8 cellular contexts compared by ENCODE assay signal in the genomic region with DNA sequence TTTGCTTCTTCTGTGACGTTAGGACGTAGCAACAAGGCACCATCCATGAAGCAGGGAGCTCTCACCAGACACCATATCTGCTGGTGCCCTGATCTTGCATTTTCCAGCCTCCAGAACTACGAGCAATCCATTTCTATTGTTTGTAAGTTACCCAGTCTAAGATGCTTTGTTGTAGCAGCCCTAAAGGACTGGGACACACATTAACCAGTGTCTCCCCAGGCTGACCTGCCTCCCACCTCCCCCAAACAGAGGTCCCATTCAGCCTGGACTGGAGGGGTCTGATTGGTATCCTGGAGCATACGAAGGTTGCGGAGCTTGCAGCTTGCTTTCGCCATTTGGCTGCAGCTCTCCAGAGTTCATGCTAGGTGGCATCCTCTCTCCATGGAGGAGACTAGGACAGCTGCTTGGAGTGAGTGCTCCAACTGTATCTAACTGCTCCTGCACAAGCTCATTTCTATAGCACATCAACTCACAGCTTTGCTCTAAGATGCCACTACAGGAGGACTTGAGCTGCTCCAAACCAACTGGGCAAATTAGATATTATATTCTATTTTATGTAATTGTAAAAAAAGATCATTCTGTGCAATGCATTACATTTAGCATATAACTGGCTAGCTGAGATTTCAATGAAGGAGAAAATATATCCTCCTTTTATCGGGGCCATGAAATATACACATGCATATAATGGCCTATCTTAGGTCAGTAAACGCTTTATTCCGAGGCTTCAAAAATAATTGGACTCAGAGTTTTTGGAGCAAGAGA. TPM values are rescaled to one million over a fixed set of nuclear protein-coding genes. Genes with fewer than 3 reads are reported as not detected.
A peak's percentile ranks its signal among the peaks of the same experiment; 100 is the strongest.
DNase-seq lines count a peak whose midpoint lies in the region; ATAC-seq, FAIRE-seq and TF ChIP-seq lines count a peak whose summit lies in the region.

No MANE protein-coding gene starts in this region.

- H3K4me3 Mint-ChIP-seq in Calu3 (ENCODE audit: low read depth, unreplicated experiment), result no peak overlapping the region

- H3K79me1 ChIP-seq in H1 (ENCODE audit: low read depth, low read length), result no peaks in the 10 kb centered on the region

- H3K36me3 ChIP-seq in H1 (ENCODE audit: control insufficient read depth in 2 of 4, insufficient read depth in 4 of 4, low read length in 3 of 4) (no peaks in the 10 kb centered on the region), thoracic aorta (no peaks in the 10 kb centered on the region)

- no peak overlapping the region for H3K14ac ChIP-seq in H1 (ENCODE audit: insufficient read length)

- H3K27me3 ChIP-seq in H1 (replicated peaks in 1 of 4; ENCODE audit: control insufficient read depth in 3 of 4, extremely low read depth in 1 of 4, insufficient read depth in 3 of 4, low read length in 3 of 4) (no peaks in the 10 kb centered on the region), thoracic aorta (replicated peaks; ENCODE audit: insufficient read depth) (no peaks in the 10 kb centered on the region)

- 66% methylated on average over 9 of the region's 9 CpGs; no CpG with 5 or more reads in 1 of the 2 experiments for WGBS in H1 (ENCODE audit: extremely low coverage in 1 of 2, insufficient coverage in 1 of 2, insufficient read length in 1 of 2, insufficient replicate concordance in 2 of 2, low coverage in 1 of 2, low lambda C conversion rate in 2 of 2, missing lambda C conversion rate in 1 of 2), 2 experiments

- no peak overlapping the region for H2BK12ac ChIP-seq in H1 (ENCODE audit: low read depth, low read length)

- H3K4me3 ChIP-seq in WI38 (ENCODE audit: low read depth, low read length), result no peak overlapping the region
- no peak overlapping the region for H3K4me3 ChIP-seq in H1 (ENCODE audit: extremely low read depth in 1 of 4, insufficient read depth in 2 of 4, low read depth in 3 of 4, low read length in 4 of 4)
- H3K4me3 ChIP-seq in thoracic aorta, result no peak overlapping the region

- no peak overlapping the region for H3K18ac ChIP-seq in H1 (ENCODE audit: extremely low read depth, low read length)

- H4K91ac ChIP-seq in H1 (replicated peaks; ENCODE audit: insufficient read length, low read length), result no peak overlapping the region

- H2AFZ ChIP-seq in H1 (ENCODE audit: low read length), result peak overlapping the region; percentile 3; the same call in 1 of the 2 replicates

- H4K8ac ChIP-seq in H1 (ENCODE audit: extremely low read depth, insufficient read depth, low read length), result no peak overlapping the region

- peak overlapping the region; percentile 31; the same call in 1 of the 2 replicates for H2BK15ac ChIP-seq in H1 (ENCODE audit: low read length)

- H3K36me3 Mint-ChIP-seq in Calu3 (ENCODE audit: insufficient read depth, unreplicated experiment), result no peaks in the 10 kb centered on the region

- H3K9me3 ChIP-seq in H1 (ENCODE audit: insufficient read depth in 2 of 2, low read depth in 1 of 2, low read length in 1 of 2), result no peaks in the 10 kb centered on the region
- H3K9me3 ChIP-seq in thoracic aorta, result no peaks in the 10 kb centered on the region

- no peaks in the 10 kb centered on the region for H3K4me1 Mint-ChIP-seq in Calu3 (ENCODE audit: low read depth, unreplicated experiment)

- TF ChIP-seq POLR2A in H1 (IDR thresholded peaks at IDR 0.05; ENCODE audit: control extremely low read depth in 1 of 2, low read depth in 2 of 2, low read length in 2 of 2), result no peak

- H3K27ac Mint-ChIP-seq in Calu3 (ENCODE audit: unreplicated experiment), result no peak overlapping the region

- ATAC-seq in GM21423 (IDR thresholded peaks at IDR 0.05; ENCODE audit: unreplicated experiment) (peak; percentile 71), thoracic aorta (ENCODE audit: insufficient number of reproducible peaks, low FRiP score, low read depth) (peak; percentile 67), GM19023 (IDR thresholded peaks at IDR 0.05; ENCODE audit: unreplicated experiment) (no peak)

- H4K5ac ChIP-seq in H1 (ENCODE audit: insufficient read length, low read depth, low read length), result no peak overlapping the region

- H3K56ac ChIP-seq in H1 (replicated peaks; ENCODE audit: insufficient read length, low read depth, low read length), result no peak overlapping the region

- CTCF ChIA-PET in Calu3 (lab: Charles Lee) (interaction anchor here (0.6 to 1.3 kb wide), 15 partner anchors 9 to 403 kb away, joined by 3 to 13 read pairs (median 3); partner anchors contain the start of gene RGS10), H1 (lab: Charles Lee; ENCODE audit: partially characterized antibody) (interaction anchor here (0.6 to 10.9 kb wide), 90 partner anchors 9 to 448 kb away, joined by 3 to 272 read pairs (median 4); partner anchors contain the start of gene GRK5)

- no peak overlapping the region for H2BK120ac ChIP-seq in H1 (replicated peaks; ENCODE audit: low read depth, low read length)

- no peak for FAIRE-seq in H1 (lab: Jason Lieb, UNC)

- DNase-seq in Calu3 (peak; percentile 44), NCI-H1694 (lab: John Stamatoyannopoulos, UW) (peak; percentile 42), H1 (ENCODE audit: low read depth in 1 of 2, low spot score in 2 of 2) (peak in 1 of 2 experiments; percentile 59), medulla oblongata (ENCODE audit: extremely low spot score) (peak; percentile 90), thoracic aorta (ENCODE audit: low spot score) (no peak)

- BruUV-seq in Calu3 (replicated peaks; lab: Mats Ljungman, UMichigan), result no TSS peak

- peak; percentile 94 to 95 for TF ChIP-seq RAD21 in H1 (IDR thresholded peaks at IDR 0.05 in 1 of 2, conservative IDR thresholded peaks at IDR 0.05 in 1 of 2; ENCODE audit: low read depth in 2 of 2, low read length in 2 of 2)

- H2BK5ac ChIP-seq in H1 (ENCODE audit: low read depth, low read length), result no peak overlapping the region

- H3K4me1 ChIP-seq in H1 (replicated peaks in 1 of 4; ENCODE audit: control insufficient read depth in 3 of 4, insufficient read depth in 4 of 4, low read length in 3 of 4) (peaks cover 0 to 3% (median 0%) of the 10 kb centered on the region in 4 experiments; a peak in 1 of 7 replicates), thoracic aorta (ENCODE audit: control insufficient read depth in 1 of 2, low read depth in 2 of 2) (no peaks in the 10 kb centered on the region)

- H3K27me3 Mint-ChIP-seq in Calu3 (ENCODE audit: unreplicated experiment), result no peaks in the 10 kb centered on the region

- H3K9ac ChIP-seq in H1 (replicated peaks in 1 of 4; ENCODE audit: extremely low read depth in 1 of 4, low read depth in 3 of 4, low read length in 3 of 4), result no peak overlapping the region

- POLR2A ChIA-PET in H1 (lab: Charles Lee; ENCODE audit: partially characterized antibody), result interaction anchor here (1.2 to 1.3 kb wide), 2 partner anchors 34 to 60 kb away, joined by 3 to 6 read pairs; no protein-coding TSS in a partner anchor

- no peaks in the 10 kb centered on the region for H4K20me1 ChIP-seq in H1 (replicated peaks in 1 of 2; ENCODE audit: control insufficient read depth in 1 of 2, insufficient read depth in 2 of 2, low read length in 2 of 2)

- H3K9me3 Mint-ChIP-seq in Calu3 (ENCODE audit: low read depth, unreplicated experiment), result no peaks in the 10 kb centered on the region

- TF ChIP-seq CTCF in Calu3 (IDR thresholded peaks at IDR 0.05; ENCODE audit: unreplicated experiment) (no peak), WI38 (IDR thresholded peaks at IDR 0.05; ENCODE audit: low read depth, low read length) (peak; percentile 80), H1 (IDR thresholded peaks at IDR 0.05; ENCODE audit: control extremely low read depth in 1 of 3, insufficient read depth in 1 of 3, low read depth in 1 of 3, low read length in 3 of 3) (peak; percentile 75 to 91 (median 87)), thoracic aorta (IDR thresholded peaks at IDR 0.05) (peak; percentile 76)

- no peak overlapping the region for H2AK5ac ChIP-seq in H1 (ENCODE audit: low read depth, low read length)

- TF ChIP-seq EP300 in H1 (IDR thresholded peaks at IDR 0.05; ENCODE audit: borderline replicate concordance in 1 of 2, low read depth in 2 of 2, low read length in 2 of 2), result no peak

- H3K27ac ChIP-seq in H1 (ENCODE audit: low read depth, low read length), result no peak overlapping the region
- no peak overlapping the region for H3K27ac ChIP-seq in thoracic aorta

- no peaks in the 10 kb centered on the region for H3K23me2 ChIP-seq in H1 (ENCODE audit: low read depth, low read length)

- intact Hi-C loops in Calu3 (cut with micrococcal nuclease; ENCODE audit: unreplicated experiment), result loop anchor here (1.0 to 5.0 kb wide), 4 partner anchors 218 to 395 kb away; no protein-coding TSS in a partner anchor

- H2BK20ac ChIP-seq in H1 (ENCODE audit: low read length), result no peak overlapping the region

- no peaks in the 10 kb centered on the region for H3K79me2 ChIP-seq in H1 (ENCODE audit: control insufficient read depth in 1 of 2, insufficient read depth in 2 of 2, low read length in 2 of 2)

- no peak overlapping the region for H3K4ac ChIP-seq in H1 (replicated peaks; ENCODE audit: insufficient read length, low read depth, low read length)

- no peak overlapping the region for H3K23ac ChIP-seq in H1 (ENCODE audit: insufficient read length)

- H3K4me2 ChIP-seq in H1 (ENCODE audit: insufficient read depth in 1 of 2, low read depth in 2 of 2, low read length in 2 of 2), result no peak overlapping the region

RNA-seq across cellular contexts. Expression of gene GRK5, which starts 8.0 kb away (rescaled TPM):
- total RNA-seq in Calu3 (2022), result 2.4 and 4.4 TPM in 2 replicates
- 2.4 and 2.5 TPM in 2 replicates for total RNA-seq in H1 (2021; fragmentation: NEBNext Ultra II Directional; extraction: Animal tissue kit (Norgen Biotek cat#: 25700))
- polyA plus RNA-seq in H1 (2011; rRNA removed), result 0.54 and 0.88 TPM in 2 replicates
- 1.2 TPM for polyA plus RNA-seq in H1 (2011; cell fraction: cytosol; rRNA removed)
- polyA plus RNA-seq in H1 (2011; cell fraction: nucleus; rRNA removed), result 1.1 TPM
- 1.2 to 1.5 TPM (median 1.3 TPM) in 4 replicates for polyA plus RNA-seq in H1 (2012, experiment 1 of 2)
- 0.56 TPM for polyA plus RNA-seq in H1 (2012, experiment 2 of 2)
- 0.83 TPM for polyA plus RNA-seq in H1 (2013, experiment 1 of 2)
- 0.88 TPM for polyA plus RNA-seq in H1 (2013, experiment 2 of 2)
- polyA minus RNA-seq in H1 (2011; rRNA and poly(A)+ RNA removed), result 0.85 and 1.1 TPM in 2 replicates
- polyA minus RNA-seq in H1 (2011; cell fraction: cytosol; rRNA and poly(A)+ RNA removed), result 0.66 TPM
- 0.70 TPM for polyA minus RNA-seq in H1 (2011; cell fraction: nucleus; rRNA and poly(A)+ RNA removed)
- 10 to 100 TPM; 85.3 to 90.2 TPM for total RNA-seq in thoracic aorta

RNA-seq across cellular contexts. Expression of gene PRDX3, which starts 20.8 kb away (rescaled TPM):
- 110 and 114 TPM in 2 replicates for total RNA-seq in Calu3 (2022)
- total RNA-seq in H1 (2021; fragmentation: NEBNext Ultra II Directional; extraction: Animal tissue kit (Norgen Biotek cat#: 25700)), result 194 and 208 TPM in 2 replicates
- 112 and 201 TPM in 2 replicates for polyA plus RNA-seq in H1 (2011; rRNA removed)
- 259 TPM for polyA plus RNA-seq in H1 (2011; cell fraction: cytosol; rRNA removed)
- polyA plus RNA-seq in H1 (2011; cell fraction: nucleus; rRNA removed), result 167 TPM
- polyA plus RNA-seq in H1 (2012, experiment 1 of 2), result 178 to 208 TPM (median 187 TPM) in 4 replicates
- polyA plus RNA-seq in H1 (2012, experiment 2 of 2), result 30.6 TPM
- 123 TPM for polyA plus RNA-seq in H1 (2013, experiment 1 of 2)
- 123 TPM for polyA plus RNA-seq in H1 (2013, experiment 2 of 2)
- 298 and 349 TPM in 2 replicates for polyA minus RNA-seq in H1 (2011; rRNA and poly(A)+ RNA removed)
- 93.4 TPM for polyA minus RNA-seq in H1 (2011; cell fraction: cytosol; rRNA and poly(A)+ RNA removed)
- polyA minus RNA-seq in H1 (2011; cell fraction: nucleus; rRNA and poly(A)+ RNA removed), result 83.8 TPM
- 10 to 100 TPM; 64.4 to 77.6 TPM for total RNA-seq in thoracic aorta

RNA-seq across cellular contexts. Expression of gene SFXN4, which starts 33.9 kb away (rescaled TPM):
- total RNA-seq in Calu3 (2022), result 19.9 and 23.4 TPM in 2 replicates
- 21.6 and 24.1 TPM in 2 replicates for total RNA-seq in H1 (2021; fragmentation: NEBNext Ultra II Directional; extraction: Animal tissue kit (Norgen Biotek cat#: 25700))
- polyA plus RNA-seq in H1 (2011; rRNA removed), result 7.0 and 15.4 TPM in 2 replicates
- 11.7 TPM for polyA plus RNA-seq in H1 (2011; cell fraction: cytosol; rRNA removed)
- 10.8 TPM for polyA plus RNA-seq in H1 (2011; cell fraction: nucleus; rRNA removed)
- polyA plus RNA-seq in H1 (2012, experiment 1 of 2), result 15.2 to 18.9 TPM (median 17.0 TPM) in 4 replicates
- polyA plus RNA-seq in H1 (2012, experiment 2 of 2), result 26.9 TPM
- polyA plus RNA-seq in H1 (2013, experiment 1 of 2), result 24.7 TPM
- 31.0 TPM for polyA plus RNA-seq in H1 (2013, experiment 2 of 2)
- polyA minus RNA-seq in H1 (2011; rRNA and poly(A)+ RNA removed), result 16.8 and 20.9 TPM in 2 replicates
- polyA minus RNA-seq in H1 (2011; cell fraction: cytosol; rRNA and poly(A)+ RNA removed), result 5.3 TPM
- 6.7 TPM for polyA minus RNA-seq in H1 (2011; cell fraction: nucleus; rRNA and poly(A)+ RNA removed)
- 10 to 100 TPM in 1 of 2 donors, 1 to 10 TPM in 1; 9.5 to 16.1 TPM for total RNA-seq in thoracic aorta

Comparison
In these comparisons a context has a peak if more than half of its experiments do, and no peak if none do; other contexts are left out.
1. RNA of gene GRK5, which starts 8.0 kb away (total RNA-seq): 85.3 to 90.2 TPM in thoracic aorta; 2.4 to 4.4 TPM in Calu3 and 2.4 to 2.5 TPM in H1; every median in the first group is over 10 times any median in the second.